1 cellular context compared by ENCODE assay signal in genomic region chr4:101790521-101791188, GRCh38.
TF ChIP-seq lines count a peak whose summit lies in the region.

BANK1 (plus strand) TSS chr4:101790730; CDS start chr4:101790881, 151 bp downstream.

TF ChIP-seq in HepG2, 621 proteins besides CTCF, POLR2A, EP300 and RAD21 (continued from another document and continues in another):
- TF ChIP-seq UBTF (CRISPR knock-in tag; IDR thresholded peaks at IDR 0.05), result peak; percentile 90
- TF ChIP-seq HNRNPLL (IDR thresholded peaks at IDR 0.05; ENCODE audit: low read depth, low read length, poor library complexity, severe bottlenecking), result peak; percentile 68
- peak in 1 of 2 experiments; percentile 75; a peak in 2 of 4 replicates for TF ChIP-seq HMGXB4 (CRISPR knock-in tag; IDR thresholded peaks at IDR 0.05; ENCODE audit: borderline replicate concordance in 1 of 2, low read depth in 1 of 2)
- no peak for TF ChIP-seq TEAD2 (CRISPR knock-in tag; IDR thresholded peaks at IDR 0.05)
- no peak for TF ChIP-seq ZNF781 (CRISPR knock-in tag; IDR thresholded peaks at IDR 0.05; ENCODE audit: borderline replicate concordance, not compliant biosample characterization)
- no peak for TF ChIP-seq ZNF883 (CRISPR knock-in tag; IDR thresholded peaks at IDR 0.05; ENCODE audit: not compliant biosample characterization)
- no peak for TF ChIP-seq KLF12 (CRISPR knock-in tag; IDR thresholded peaks at IDR 0.05; ENCODE audit: borderline replicate concordance)
- no peak for TF ChIP-seq ZNF567 (CRISPR knock-in tag; IDR thresholded peaks at IDR 0.05; ENCODE audit: borderline replicate concordance)
- TF ChIP-seq NR0B2 (CRISPR knock-in tag; IDR thresholded peaks at IDR 0.05), result no peak
- no peak for TF ChIP-seq RFX1 (IDR thresholded peaks at IDR 0.05)
- TF ChIP-seq TFE3 (CRISPR knock-in tag; IDR thresholded peaks at IDR 0.05), result no peak
- no peak for TF ChIP-seq ZHX1 (CRISPR knock-in tag; IDR thresholded peaks at IDR 0.05; ENCODE audit: low read depth)
- TF ChIP-seq ZNF33B (CRISPR knock-in tag; IDR thresholded peaks at IDR 0.05), result 0 out of 2 replicates have a peak, but pooled peaks have one; percentile 34
- TF ChIP-seq CEBPZ (IDR thresholded peaks at IDR 0.05; ENCODE audit: low read length), result no peak
- TF ChIP-seq ZNF546 (CRISPR knock-in tag; conservative IDR thresholded peaks at IDR 0.05), result 0 out of 2 replicates have a peak, but pooled peaks have one; percentile 1
- TF ChIP-seq ZNF407 (CRISPR knock-in tag; IDR thresholded peaks at IDR 0.05; ENCODE audit: not compliant biosample characterization), result peak; percentile 62
- 0 out of 2 replicates have a peak, but pooled peaks have one; percentile 22 for TF ChIP-seq RBFOX2 (IDR thresholded peaks at IDR 0.05; ENCODE audit: low read depth, low read length)
- TF ChIP-seq ZBTB10 (CRISPR knock-in tag; IDR thresholded peaks at IDR 0.05; ENCODE audit: borderline replicate concordance), result no peak
- peak; percentile 50; the same call in 1 of the 2 replicates for TF ChIP-seq ZMYM4 (CRISPR knock-in tag; IDR thresholded peaks at IDR 0.05)
- 0 out of 2 replicates have a peak, but pooled peaks have one; percentile 16 for TF ChIP-seq ZNF598 (CRISPR knock-in tag; IDR thresholded peaks at IDR 0.05; ENCODE audit: borderline replicate concordance)
- no peak for TF ChIP-seq ZNF274 (CRISPR knock-in tag; IDR thresholded peaks at IDR 0.05)
- no peak for TF ChIP-seq SRSF4 (IDR thresholded peaks at IDR 0.05; ENCODE audit: low read depth, low read length, poor library complexity, severe bottlenecking)
- TF ChIP-seq ZNF770 (CRISPR knock-in tag; IDR thresholded peaks at IDR 0.05), result peak; percentile 25; the same call in 1 of the 2 replicates
